ENCODE assay signal across 1 cellular context in genomic region chr21:14762309-14762708, GRCh38.
TF ChIP-seq lines count a peak whose summit lies in the region.

No MANE protein-coding gene starts in this region.

TF ChIP-seq in GM12878, 131 proteins besides CTCF, POLR2A, EP300 and RAD21 (continued from another document):
- TF ChIP-seq E2F8 (IDR thresholded peaks at IDR 0.05; ENCODE audit: low read depth, partially characterized antibody) = no peak
- TF ChIP-seq ZNF207 (IDR thresholded peaks at IDR 0.05; ENCODE audit: borderline replicate concordance) = no peak
- no peak for TF ChIP-seq NKRF (conservative IDR thresholded peaks at IDR 0.05)
- TF ChIP-seq ZBTB33 (IDR thresholded peaks at IDR 0.05) = no peak
- TF ChIP-seq SP1 (IDR thresholded peaks at IDR 0.05; ENCODE audit: low read depth, low read length) = no peak
- no peak for TF ChIP-seq NRF1 (conservative IDR thresholded peaks at IDR 0.05; ENCODE audit: low read depth, low read length)
- no peak for TF ChIP-seq DPF2 (IDR thresholded peaks at IDR 0.05)
- TF ChIP-seq SIN3A (IDR thresholded peaks at IDR 0.05; ENCODE audit: low read depth, low read length) = no peak
- TF ChIP-seq PAX8 (IDR thresholded peaks at IDR 0.05) = no peak
- TF ChIP-seq HDAC6 (IDR thresholded peaks at IDR 0.05; ENCODE audit: unreplicated experiment) = no peak
- TF ChIP-seq ESRRA (IDR thresholded peaks at IDR 0.05; ENCODE audit: low read length) = no peak
- TF ChIP-seq, protein P1, sequence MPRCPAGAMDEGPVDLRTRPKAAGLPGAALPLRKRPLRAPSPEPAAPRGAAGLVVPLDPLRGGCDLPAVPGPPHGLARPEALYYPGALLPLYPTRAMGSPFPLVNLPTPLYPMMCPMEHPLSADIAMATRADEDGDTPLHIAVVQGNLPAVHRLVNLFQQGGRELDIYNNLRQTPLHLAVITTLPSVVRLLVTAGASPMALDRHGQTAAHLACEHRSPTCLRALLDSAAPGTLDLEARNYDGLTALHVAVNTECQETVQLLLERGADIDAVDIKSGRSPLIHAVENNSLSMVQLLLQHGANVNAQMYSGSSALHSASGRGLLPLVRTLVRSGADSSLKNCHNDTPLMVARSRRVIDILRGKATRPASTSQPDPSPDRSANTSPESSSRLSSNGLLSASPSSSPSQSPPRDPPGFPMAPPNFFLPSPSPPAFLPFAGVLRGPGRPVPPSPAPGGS (IDR thresholded peaks at IDR 0.05; ENCODE audit: borderline replicate concordance, insufficient read depth, low read depth, low read length, poor library complexity, severe bottlenecking) = no peak
- no peak for TF ChIP-seq RAD51 (IDR thresholded peaks at IDR 0.05)
- TF ChIP-seq ZNF592 (IDR thresholded peaks at IDR 0.05) = no peak
- no peak for TF ChIP-seq SMAD1 (IDR thresholded peaks at IDR 0.05; ENCODE audit: low read depth, partially characterized antibody)
- TF ChIP-seq, protein P2, sequence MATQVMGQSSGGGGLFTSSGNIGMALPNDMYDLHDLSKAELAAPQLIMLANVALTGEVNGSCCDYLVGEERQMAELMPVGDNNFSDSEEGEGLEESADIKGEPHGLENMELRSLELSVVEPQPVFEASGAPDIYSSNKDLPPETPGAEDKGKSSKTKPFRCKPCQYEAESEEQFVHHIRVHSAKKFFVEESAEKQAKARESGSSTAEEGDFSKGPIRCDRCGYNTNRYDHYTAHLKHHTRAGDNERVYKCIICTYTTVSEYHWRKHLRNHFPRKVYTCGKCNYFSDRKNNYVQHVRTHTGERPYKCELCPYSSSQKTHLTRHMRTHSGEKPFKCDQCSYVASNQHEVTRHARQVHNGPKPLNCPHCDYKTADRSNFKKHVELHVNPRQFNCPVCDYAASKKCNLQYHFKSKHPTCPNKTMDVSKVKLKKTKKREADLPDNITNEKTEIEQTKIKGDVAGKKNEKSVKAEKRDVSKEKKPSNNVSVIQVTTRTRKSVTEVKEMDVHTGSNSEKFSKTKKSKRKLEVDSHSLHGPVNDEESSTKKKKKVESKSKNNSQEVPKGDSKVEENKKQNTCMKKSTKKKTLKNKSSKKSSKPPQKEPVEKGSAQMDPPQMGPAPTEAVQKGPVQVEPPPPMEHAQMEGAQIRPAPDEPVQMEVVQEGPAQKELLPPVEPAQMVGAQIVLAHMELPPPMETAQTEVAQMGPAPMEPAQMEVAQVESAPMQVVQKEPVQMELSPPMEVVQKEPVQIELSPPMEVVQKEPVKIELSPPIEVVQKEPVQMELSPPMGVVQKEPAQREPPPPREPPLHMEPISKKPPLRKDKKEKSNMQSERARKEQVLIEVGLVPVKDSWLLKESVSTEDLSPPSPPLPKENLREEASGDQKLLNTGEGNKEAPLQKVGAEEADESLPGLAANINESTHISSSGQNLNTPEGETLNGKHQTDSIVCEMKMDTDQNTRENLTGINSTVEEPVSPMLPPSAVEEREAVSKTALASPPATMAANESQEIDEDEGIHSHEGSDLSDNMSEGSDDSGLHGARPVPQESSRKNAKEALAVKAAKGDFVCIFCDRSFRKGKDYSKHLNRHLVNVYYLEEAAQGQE (IDR thresholded peaks at IDR 0.05; ENCODE audit: low read depth, low read length) = no peak
- TF ChIP-seq EED (IDR thresholded peaks at IDR 0.05; ENCODE audit: low read depth) = no peak
